Comparison of ENCODE assay signal across 12 cellular contexts in genomic region chr1:173050865-173051264, GRCh38. TPM values are rescaled to one million over a fixed set of nuclear protein-coding genes. Genes with fewer than 3 reads are reported as not detected.
A peak's percentile ranks its signal among the peaks of the same experiment; 100 is the strongest.
DNase-seq lines count a peak whose midpoint lies in the region; ATAC-seq and TF ChIP-seq lines count a peak whose summit lies in the region.
"Had no signal": no experiment of that assay in that cellular context is flagged by ENCODE, and none has a peak within 500 bp of the region (broad histone marks: within the 10 kb centered on the region; RNA-seq: fewer than 3 reads in every experiment).

Gene TNFSF18 (minus strand): TSS chr1:173050941. CDS start chr1:173050896, 45 bp downstream.

- H3K27me3 Mint-ChIP-seq in CD14-positive monocyte (ENCODE audit: low read depth in 3 of 3): peaks cover 0 to 2% (median 0%) of the 10 kb centered on the region in 3 donors

- no peak within 1 kb of the TSS for H2AFZ ChIP-seq in trophoblast cell (ENCODE audit: insufficient read depth, low read length, poor library complexity)

- H3K14ac ChIP-seq in trophoblast cell (ENCODE audit: low read length): no peak within 1 kb of the TSS

- no peak within 1 kb of the TSS for H3K18ac ChIP-seq in trophoblast cell (ENCODE audit: low read length)

- H4K12ac ChIP-seq in trophoblast cell (ENCODE audit: low read depth, low read length): no peak within 1 kb of the TSS

- in situ Hi-C loops in GM13976 (cut with MboI; ENCODE audit: low sequenced_read_pairs, unreplicated experiment): no loop called here

- H3K4me3 Mint-ChIP-seq in CD14-positive monocyte: peak within 1 kb of the TSS in 1 of 2 donors; percentile 83

- H2BK5ac ChIP-seq in trophoblast cell (ENCODE audit: low read depth, low read length, poor library complexity): no peak within 1 kb of the TSS

- peaks cover 46% of the 10 kb centered on the region for H3K4me1 Mint-ChIP-seq in CD14-positive monocyte

- no peak within 1 kb of the TSS for H3K4me3 ChIP-seq in LNCaP clone FGC (ENCODE audit: low read depth, low read length)
- H3K4me3 ChIP-seq in right lobe of liver: no peak within 1 kb of the TSS
- H3K4me3 ChIP-seq in trophoblast cell (ENCODE audit: low read depth, low read length): no peak within 1 kb of the TSS
- H3K4me3 ChIP-seq: K562, skin epidermis had no signal

- no peaks in the 10 kb centered on the region for H3K27me3 ChIP-seq in right lobe of liver
- H3K27me3 ChIP-seq in trophoblast cell (ENCODE audit: insufficient read depth, low read length): no peaks in the 10 kb centered on the region

- no peaks in the 10 kb centered on the region for H3K36me3 Mint-ChIP-seq in CD14-positive monocyte

- H3K9me3 ChIP-seq in right lobe of liver (no peaks in the 10 kb centered on the region), trophoblast cell (ENCODE audit: insufficient read depth, low read depth, low read length) (no peaks in the 10 kb centered on the region)

- H3K36me3 ChIP-seq in right lobe of liver (no peaks in the 10 kb centered on the region), trophoblast cell (ENCODE audit: control insufficient read depth in 1 of 2, insufficient read depth in 2 of 2, low read length in 2 of 2) (no peaks in the 10 kb centered on the region)

- H2BK120ac ChIP-seq in trophoblast cell (ENCODE audit: insufficient read depth, low read length, poor library complexity): no peak within 1 kb of the TSS

- H3K4me2 ChIP-seq in trophoblast cell (ENCODE audit: low read length): no peak within 1 kb of the TSS

- H3K4me1 ChIP-seq in right lobe of liver (peaks cover 0 to 18% (median 9%) of the 10 kb centered on the region in 4 donors), trophoblast cell (ENCODE audit: control insufficient read depth in 1 of 2, insufficient read depth in 2 of 2, low read length in 2 of 2) (no peaks in the 10 kb centered on the region)

- no peak within 1 kb of the TSS for H3K9ac ChIP-seq in trophoblast cell (ENCODE audit: low read length)

- 6% methylated on average over 4 of the region's 4 CpGs for WGBS in right lobe of liver (ENCODE audit: insufficient coverage, low coverage, low lambda C conversion rate, missing lambda C conversion rate)
- no CpG with 5 or more reads among the region's 4 CpGs for WGBS in trophoblast cell (ENCODE audit: extremely low coverage, insufficient coverage, insufficient read length)

- peak within 1 kb of the TSS; percentile 18 to 84 (median 57) for H3K27ac Mint-ChIP-seq in CD14-positive monocyte

- TF ChIP-seq POLR2A in right lobe of liver (IDR thresholded peaks at IDR 0.05): no peak

- ATAC-seq in right lobe of liver: peak; percentile 51 to 63 (median 56)
- no peak for ATAC-seq in HG03354 (IDR thresholded peaks at IDR 0.05; ENCODE audit: poor library complexity, severe bottlenecking, unreplicated experiment)
- ATAC-seq: K562 had no signal

- no peak within 1 kb of the TSS for H3K23ac ChIP-seq in trophoblast cell (ENCODE audit: low read length)

- H2BK12ac ChIP-seq in trophoblast cell (ENCODE audit: low read length): no peak within 1 kb of the TSS

- H3K79me1 ChIP-seq in trophoblast cell (ENCODE audit: low read length): no peaks in the 10 kb centered on the region

- H3K27ac ChIP-seq in right lobe of liver (no peak within 1 kb of the TSS), trophoblast cell (ENCODE audit: low read depth, low read length) (no peak within 1 kb of the TSS)

- no peak within 1 kb of the TSS for H4K8ac ChIP-seq in trophoblast cell (ENCODE audit: low read depth, low read length)

- no peak for DNase-seq in CD14-positive monocyte (ENCODE audit: low spot score)
- peak; percentile 67 for DNase-seq in LNCaP clone FGC (ENCODE audit: low read depth)
- DNase-seq in dermis microvascular lymphatic vessel endothelial cell (ENCODE audit: low read depth in 2 of 2): peak; percentile 78 to 92
- DNase-seq in right lobe of liver: no peak
- DNase-seq in midbrain (lab: John Stamatoyannopoulos, UW): no peak
- DNase-seq in trophoblast cell: no peak
- DNase-seq in GM13976 (ENCODE audit: low spot score): no peak
- DNase-seq: activated T-cell treated with anti-CD3 and anti-CD28 coated beads for 4 hours had no signal

- no peak within 1 kb of the TSS for H3K4ac ChIP-seq in trophoblast cell (ENCODE audit: low read depth, low read length)

- no peaks in the 10 kb centered on the region for H3K79me2 ChIP-seq in trophoblast cell (ENCODE audit: control insufficient read depth, insufficient read depth, low read length, poor library complexity)

- intact Hi-C loops in CD14-positive monocyte (cut with micrococcal nuclease): loop anchor here in 1 of 2 donors (10.0 kb wide), 2 partner anchors 74 to 144 kb away; no protein-coding TSS in a partner anchor
- intact Hi-C loops in right lobe of liver (cut with DNase I): no loop called here

- no peak within 1 kb of the TSS for H4K91ac ChIP-seq in trophoblast cell (ENCODE audit: low read depth, low read length)

- peaks cover 0 to 3% (median 0%) of the 10 kb centered on the region in 7 donors for H3K9me3 Mint-ChIP-seq in CD14-positive monocyte

- H2AK5ac ChIP-seq in trophoblast cell (ENCODE audit: low read length): no peak within 1 kb of the TSS

- TF ChIP-seq CTCF in CD14-positive monocyte (IDR thresholded peaks at IDR 0.05) (no peak), LNCaP clone FGC (IDR thresholded peaks at IDR 0.05; ENCODE audit: control insufficient read depth, extremely low read depth, insufficient read depth) (no peak), right lobe of liver (IDR thresholded peaks at IDR 0.05) (no peak), GM13976 (IDR thresholded peaks at IDR 0.05; ENCODE audit: borderline replicate concordance, control extremely low read depth, extremely low read depth, insufficient read depth, missing control alignments) (no peak)

RNA-seq across cellular contexts. Expression of gene TNFSF18, which starts in this region (rescaled TPM):
- polyA plus RNA-seq in CD14-positive monocyte: not detected
- total RNA-seq in dermis microvascular lymphatic vessel endothelial cell (20.7 and 47.6 TPM in 2 replicates), right lobe of liver (not detected)
- 0.06 and 0.08 TPM in 2 replicates for polyA plus RNA-seq in trophoblast cell (2013)
- total RNA-seq: K562; T-helper 2 cell treated with Interferon-gamma antibody and Interleukin-4, amounts not matched to agents 100 ng/mL and 5 ng/mL, for 36 hours had no signal
- polyA plus RNA-seq: K562 had no signal

Comparison
In these comparisons a context has a peak if more than half of its experiments do, and no peak if none do; other contexts are left out.
1. RNA of gene TNFSF18 (total RNA-seq): 20.7 to 47.6 TPM in dermis microvascular lymphatic vessel endothelial cell; not detected in right lobe of liver; every median in the first group is over 10 times any median in the second.
2. Peak in ATAC-seq in right lobe of liver; RNA of the gene not detected or under 1 TPM.
3. DNase-seq: peak in LNCaP clone FGC (single experiment) and dermis microvascular lymphatic vessel endothelial cell (2 of 2); none in CD14-positive monocyte (single experiment), right lobe of liver (0 of 3), midbrain (single experiment), trophoblast cell (0 of 2) and GM13976 (single experiment).